In genomic region chr1:212415107-212415841, GRCh38 we compare ENCODE assay signal across 8 cellular contexts. TPM values are rescaled to one million over a fixed set of nuclear protein-coding genes. Genes with fewer than 3 reads are reported as not detected.
DNase-seq lines count a peak whose midpoint lies in the region; ATAC-seq and TF ChIP-seq lines count a peak whose summit lies in the region.

No MANE protein-coding gene starts in this region.

- H3K27me3 Mint-ChIP-seq in activated CD8-positive, alpha-beta memory T cell treated with anti-CD3 and anti-CD28 coated beads, Interleukin-2, amount 10 ng/mL, durations not matched to agents 7 days and 5 days = no peaks in the 10 kb centered on the region
- no peaks in the 10 kb centered on the region for H3K27me3 Mint-ChIP-seq in stimulated activated naive B cell treated with anti-CD40 and anti-IgM and Interleukin-4, amounts not matched to agents 10 μg/mL and 1 μg/mL and 100 μg/mL, for 72 hours

- peaks cover 16% of the 10 kb centered on the region for H3K36me3 Mint-ChIP-seq in activated CD8-positive, alpha-beta memory T cell treated with anti-CD3 and anti-CD28 coated beads, Interleukin-2, amount 10 ng/mL, durations not matched to agents 7 days and 5 days
- peaks cover 13 to 30% of the 10 kb centered on the region in 2 donors for H3K36me3 Mint-ChIP-seq in stimulated activated naive B cell treated with anti-CD40 and anti-IgM and Interleukin-4, amounts not matched to agents 10 μg/mL and 1 μg/mL and 100 μg/mL, for 72 hours

- peak overlapping the region; percentile 91 for H3K27ac Mint-ChIP-seq in activated CD8-positive, alpha-beta memory T cell treated with anti-CD3 and anti-CD28 coated beads, Interleukin-2, amount 10 ng/mL, durations not matched to agents 7 days and 5 days
- peak overlapping the region; percentile 99 for H3K27ac Mint-ChIP-seq in stimulated activated naive B cell treated with anti-CD40 and anti-IgM and Interleukin-4, amounts not matched to agents 10 μg/mL and 1 μg/mL and 100 μg/mL, for 72 hours

- peaks cover 35% of the 10 kb centered on the region for H3K4me1 Mint-ChIP-seq in activated CD8-positive, alpha-beta memory T cell treated with anti-CD3 and anti-CD28 coated beads, Interleukin-2, amount 10 ng/mL, durations not matched to agents 7 days and 5 days
- H3K4me1 Mint-ChIP-seq in stimulated activated naive B cell treated with anti-CD40 and anti-IgM and Interleukin-4, amounts not matched to agents 10 μg/mL and 1 μg/mL and 100 μg/mL, for 72 hours = peaks cover 38 to 48% of the 10 kb centered on the region in 2 donors

- H3K27me3 ChIP-seq in right atrium auricular region (no peaks in the 10 kb centered on the region), iPS-18a (ENCODE audit: control insufficient read depth, insufficient read depth, low read length) (peaks cover 10% of the 10 kb centered on the region)

- CTCF ChIA-PET in activated CD8-positive, alpha-beta memory T cell treated with anti-CD3 and anti-CD28 coated beads, Interleukin-2, amount 10 ng/mL, durations not matched to agents 7 days and 5 days (lab: Charles Lee) = interaction anchor here (0.6 to 2.5 kb wide), 7 partner anchors 17 to 734 kb away, joined by 3 to 13 read pairs (median 4); partner anchors contain the start of gene NENF

- no peaks in the 10 kb centered on the region for H3K9me3 ChIP-seq in right atrium auricular region
- no peaks in the 10 kb centered on the region for H3K9me3 ChIP-seq in iPS-18a (ENCODE audit: control insufficient read depth, low read depth, low read length)

- H3K27ac ChIP-seq in right atrium auricular region (peak overlapping the region; percentile 50 to 59), iPS-18a (ENCODE audit: low read length) (no peak overlapping the region)

- H3K36me3 ChIP-seq in right atrium auricular region (peaks cover 2% of the 10 kb centered on the region), iPS-18a (ENCODE audit: control insufficient read depth, low read depth, low read length) (peaks cover 11% of the 10 kb centered on the region)

- peak overlapping the region; percentile 73 to 86 for H3K4me3 ChIP-seq in right atrium auricular region
- H3K4me3 ChIP-seq in iPS-18a (ENCODE audit: low read length) = peak overlapping the region; percentile 84

- intact Hi-C loops in Right ventricle myocardium superior (cut with DNase I) = no loop called here

- no peaks in the 10 kb centered on the region for H3K9me3 Mint-ChIP-seq in activated CD8-positive, alpha-beta memory T cell treated with anti-CD3 and anti-CD28 coated beads, Interleukin-2, amount 10 ng/mL, durations not matched to agents 7 days and 5 days (ENCODE audit: low read depth)
- H3K9me3 Mint-ChIP-seq in stimulated activated naive B cell treated with anti-CD40 and anti-IgM and Interleukin-4, amounts not matched to agents 10 μg/mL and 1 μg/mL and 100 μg/mL, for 72 hours = no peaks in the 10 kb centered on the region

- no peak for ATAC-seq in Right ventricle myocardium superior (ENCODE audit: poor library complexity)
- no peak for ATAC-seq in activated CD8-positive, alpha-beta memory T cell treated with anti-CD3 and anti-CD28 coated beads, Interleukin-2, amount 10 ng/mL, durations not matched to agents 7 days and 5 days
- peak in 1 of 2 donors; percentile 5 for ATAC-seq in stimulated activated naive B cell treated with anti-CD40 and anti-IgM and Interleukin-4, amounts not matched to agents 10 μg/mL and 1 μg/mL and 100 μg/mL, for 72 hours (replicated peaks)
- ATAC-seq in HG03442 (IDR thresholded peaks at IDR 0.05; ENCODE audit: unreplicated experiment) = no peak

- no peak for TF ChIP-seq CTCF in right atrium auricular region (IDR thresholded peaks at IDR 0.05)

- DNase-seq in right atrium auricular region (ENCODE audit: low spot score) (no peak), Right ventricle myocardium superior (no peak), DMS79 (lab: John Stamatoyannopoulos, UW) (no peak), EL (no peak)
- DNase-seq in activated CD8-positive, alpha-beta memory T cell treated with anti-CD3 and anti-CD28 coated beads, Interleukin-2, amount 10 ng/mL, durations not matched to agents 7 days and 5 days = peak; percentile 64
- no peak for DNase-seq in stimulated activated naive B cell treated with anti-CD40 and anti-IgM and Interleukin-4, amounts not matched to agents 10 μg/mL and 1 μg/mL and 100 μg/mL, for 72 hours

- peaks cover 0 to 14% of the 10 kb centered on the region in 2 donors for H3K4me1 ChIP-seq in right atrium auricular region
- peaks cover 8% of the 10 kb centered on the region for H3K4me1 ChIP-seq in iPS-18a (ENCODE audit: control insufficient read depth, low read depth, low read length)

- H3K4me3 Mint-ChIP-seq in activated CD8-positive, alpha-beta memory T cell treated with anti-CD3 and anti-CD28 coated beads, Interleukin-2, amount 10 ng/mL, durations not matched to agents 7 days and 5 days = peak overlapping the region; percentile 94
- H3K4me3 Mint-ChIP-seq in stimulated activated naive B cell treated with anti-CD40 and anti-IgM and Interleukin-4, amounts not matched to agents 10 μg/mL and 1 μg/mL and 100 μg/mL, for 72 hours = peak overlapping the region; percentile 100

- no peak overlapping the region for H3K9ac ChIP-seq in iPS-18a (ENCODE audit: low read length)

RNA-seq across cellular contexts. Expression of gene PACC1, which starts 0.6 kb away (rescaled TPM):
- total RNA-seq in right atrium auricular region (1 to 10 TPM; 2.2 to 3.6 TPM), Right ventricle myocardium superior (2.2 TPM)
- 10 to 100 TPM; 13.0 to 17.1 TPM for total RNA-seq in activated CD8-positive, alpha-beta memory T cell treated with anti-CD3 and anti-CD28 coated beads, Interleukin-2, amount 10 ng/mL, durations not matched to agents 7 days and 5 days

RNA-seq across cellular contexts. Expression of gene NENF, which starts 17.4 kb away (rescaled TPM):
- 100 to 1,000 TPM in 1 of 2 donors, 10 to 100 TPM in 1; 56.8 to 134 TPM for total RNA-seq in right atrium auricular region
- total RNA-seq in Right ventricle myocardium superior = 106 TPM
- total RNA-seq in activated CD8-positive, alpha-beta memory T cell treated with anti-CD3 and anti-CD28 coated beads, Interleukin-2, amount 10 ng/mL, durations not matched to agents 7 days and 5 days = 10 to 100 TPM; 33.9 to 37.6 TPM
